In genomic region chr1:26529655-26530539, GRCh38 we compare ENCODE assay signal across 8 cellular contexts. TPM values are rescaled to one million over a fixed set of nuclear protein-coding genes. Genes with fewer than 3 reads are reported as not detected.
DNase-seq lines count a peak whose midpoint lies in the region; ATAC-seq and TF ChIP-seq lines count a peak whose summit lies in the region.

Gene RPS6KA1 (plus strand): TSS chr1:26529761. CDS start chr1:26529921, 160 bp downstream.

- H3K4me3 Mint-ChIP-seq in activated CD8-positive, alpha-beta memory T cell treated with anti-CD3 and anti-CD28 coated beads, Interleukin-2, amount 10 ng/mL, durations not matched to agents 7 days and 5 days = peak within 1 kb of the TSS; percentile 79
- H3K4me3 Mint-ChIP-seq in endothelial cell (ENCODE audit: unreplicated experiment) = peak within 1 kb of the TSS; percentile 90

- ATAC-seq in GM19025 (IDR thresholded peaks at IDR 0.05; ENCODE audit: low read depth, unreplicated experiment) = peak; percentile 87
- ATAC-seq in HG03175 (IDR thresholded peaks at IDR 0.05; ENCODE audit: unreplicated experiment) = peak; percentile 81
- peak; percentile 96 for ATAC-seq in activated CD8-positive, alpha-beta memory T cell treated with anti-CD3 and anti-CD28 coated beads, Interleukin-2, amount 10 ng/mL, durations not matched to agents 7 days and 5 days

- H3K4me3 ChIP-seq in BJ (ENCODE audit: low read depth, low read length) = peak within 1 kb of the TSS; percentile 47

- H3K27me3 Mint-ChIP-seq in activated CD8-positive, alpha-beta memory T cell treated with anti-CD3 and anti-CD28 coated beads, Interleukin-2, amount 10 ng/mL, durations not matched to agents 7 days and 5 days = peaks cover 6% of the 10 kb centered on the region
- H3K27me3 Mint-ChIP-seq in endothelial cell (ENCODE audit: unreplicated experiment) = peaks cover 6% of the 10 kb centered on the region

- DNase-seq in BJ (ENCODE audit: low read depth) = no peak
- peak; percentile 86 for DNase-seq in NCI-H82 (lab: John Stamatoyannopoulos, UW)
- peak; percentile 71 for DNase-seq in activated CD8-positive, alpha-beta memory T cell treated with anti-CD3 and anti-CD28 coated beads, Interleukin-2, amount 10 ng/mL, durations not matched to agents 7 days and 5 days
- DNase-seq in endothelial cell (ENCODE audit: low spot score) = peak; percentile 69
- peak; percentile 78 for DNase-seq in midbrain (lab: John Stamatoyannopoulos, UW)
- peak; percentile 51 for DNase-seq in stimulated activated CD8-positive, alpha-beta memory T cell treated with anti-CD3 and anti-CD28 coated beads, Interleukin-4, amount 100 ng/mL, for 24 hours (ENCODE audit: low read depth)

- H3K27me3 ChIP-seq in BJ (ENCODE audit: control insufficient read depth, insufficient read depth, low read length) = no peaks in the 10 kb centered on the region

- H3K9me3 Mint-ChIP-seq in activated CD8-positive, alpha-beta memory T cell treated with anti-CD3 and anti-CD28 coated beads, Interleukin-2, amount 10 ng/mL, durations not matched to agents 7 days and 5 days (ENCODE audit: low read depth) = no peaks in the 10 kb centered on the region
- H3K9me3 Mint-ChIP-seq in endothelial cell (ENCODE audit: unreplicated experiment) = no peaks in the 10 kb centered on the region

- no peaks in the 10 kb centered on the region for H3K36me3 Mint-ChIP-seq in activated CD8-positive, alpha-beta memory T cell treated with anti-CD3 and anti-CD28 coated beads, Interleukin-2, amount 10 ng/mL, durations not matched to agents 7 days and 5 days
- peaks cover 4% of the 10 kb centered on the region for H3K36me3 Mint-ChIP-seq in endothelial cell (ENCODE audit: low read depth, unreplicated experiment)

- POLR2A ChIA-PET in BJ (lab: Charles Lee) = interaction anchor here (0.7 kb wide), 1 partner anchor 185 kb away, joined by 5 read pairs; no protein-coding TSS in a partner anchor

- CTCF ChIA-PET in BJ (lab: Yijun Ruan, JAX) = interaction anchor here (0.8 to 3.3 kb wide), 5 partner anchors 8 to 259 kb away, joined by 3 to 14 read pairs (median 4); no protein-coding TSS in a partner anchor
- CTCF ChIA-PET in activated CD8-positive, alpha-beta memory T cell treated with anti-CD3 and anti-CD28 coated beads, Interleukin-2, amount 10 ng/mL, durations not matched to agents 7 days and 5 days (lab: Charles Lee) = interaction anchor here (0.8 to 5.9 kb wide), 5 partner anchors 10 to 30 kb away, joined by 3 to 76 read pairs (median 3); no protein-coding TSS in a partner anchor

- H3K27ac Mint-ChIP-seq in activated CD8-positive, alpha-beta memory T cell treated with anti-CD3 and anti-CD28 coated beads, Interleukin-2, amount 10 ng/mL, durations not matched to agents 7 days and 5 days = peak within 1 kb of the TSS; percentile 81
- H3K27ac Mint-ChIP-seq in endothelial cell (ENCODE audit: unreplicated experiment) = peak within 1 kb of the TSS; percentile 73

- H3K36me3 ChIP-seq in BJ (ENCODE audit: control insufficient read depth, insufficient read depth, low read length) = no peaks in the 10 kb centered on the region

- no peak for TF ChIP-seq CTCF in BJ (IDR thresholded peaks at IDR 0.05; ENCODE audit: insufficient read depth, low read depth, low read length)
- no peak for TF ChIP-seq CTCF in endothelial cell (IDR thresholded peaks at IDR 0.05; ENCODE audit: unreplicated experiment)

- peaks cover 33% of the 10 kb centered on the region for H3K4me1 Mint-ChIP-seq in activated CD8-positive, alpha-beta memory T cell treated with anti-CD3 and anti-CD28 coated beads, Interleukin-2, amount 10 ng/mL, durations not matched to agents 7 days and 5 days
- peaks cover 27% of the 10 kb centered on the region for H3K4me1 Mint-ChIP-seq in endothelial cell (ENCODE audit: unreplicated experiment)

RNA-seq across cellular contexts. Expression of gene RPS6KA1, which starts in this region (rescaled TPM):
- polyA plus RNA-seq in BJ (2011; rRNA removed) = 2.5 and 3.2 TPM in 2 replicates
- polyA minus RNA-seq in BJ (2011; rRNA and poly(A)+ RNA removed) = 4.6 and 7.5 TPM in 2 replicates
- 100 to 1,000 TPM; 158 to 181 TPM for total RNA-seq in activated CD8-positive, alpha-beta memory T cell treated with anti-CD3 and anti-CD28 coated beads, Interleukin-2, amount 10 ng/mL, durations not matched to agents 7 days and 5 days
- total RNA-seq in endothelial cell (ENCODE audit: unreplicated experiment) = 25.3 TPM
